ENCODE assay signal across 13 cellular contexts in genomic region chr5:2582507-2582906, GRCh38.
A peak's percentile ranks its signal among the peaks of the same experiment; 100 is the strongest.
DNase-seq lines count a peak whose midpoint lies in the region; ATAC-seq and TF ChIP-seq lines count a peak whose summit lies in the region.
"Had no signal": no experiment of that assay in that cellular context is flagged by ENCODE, and none has a peak within 500 bp of the region (broad histone marks: within the 10 kb centered on the region; RNA-seq: fewer than 3 reads in every experiment).

No MANE protein-coding gene starts in this region.

- no peak overlapping the region for H3K4me3 ChIP-seq in right atrium auricular region
- no peak overlapping the region for H3K4me3 ChIP-seq in IMR-90 (ENCODE audit: insufficient read depth, low read depth, low read length)
- no peak overlapping the region for H3K4me3 ChIP-seq in endodermal cell (ENCODE audit: low read length)
- H3K4me3 ChIP-seq: GM23248, HAP-1 had no signal

- no peaks in the 10 kb centered on the region for H3K9me3 Mint-ChIP-seq in endodermal cell

- CTCF ChIA-PET in IMR-90 (lab: Yijun Ruan, JAX): no interaction called here

- H3K9me3 ChIP-seq in right atrium auricular region (no peaks in the 10 kb centered on the region), IMR-90 (ENCODE audit: control insufficient read depth, insufficient read depth, low read length) (peaks cover 43% of the 10 kb centered on the region), endodermal cell (ENCODE audit: control insufficient read depth, low read length) (no peaks in the 10 kb centered on the region)
- H3K9me3 ChIP-seq: Caco-2, HAP-1 had no signal

- no peak overlapping the region for H2AK5ac ChIP-seq in IMR-90 (ENCODE audit: low read depth, low read length)

- peak overlapping the region; percentile 21 for H2AFZ ChIP-seq in IMR-90 (replicated peaks; ENCODE audit: low read length, poor library complexity)
- H2AFZ ChIP-seq: GM23248 had no signal

- no peak overlapping the region for H3K9ac ChIP-seq in IMR-90 (ENCODE audit: low read depth, low read length)
- H3K9ac ChIP-seq in endodermal cell (ENCODE audit: extremely low read depth, low read length, poor library complexity, severe bottlenecking): no peak overlapping the region
- H3K9ac ChIP-seq: GM23248 had no signal

- H3K4me1 Mint-ChIP-seq in endodermal cell: no peaks in the 10 kb centered on the region
- H3K4me1 Mint-ChIP-seq: B cell, IgD-negative memory B cell had no signal

- dilution Hi-C loops in IMR-90 (cut with HindIII; ENCODE audit: low sequenced_read_pairs, unreplicated experiment): no loop called here

- BruUV-seq in IMR-90 (replicated peaks; lab: Mats Ljungman, UMichigan): no TSS peak

- no peak overlapping the region for H3K14ac ChIP-seq in IMR-90 (replicated peaks; ENCODE audit: low read depth, low read length)

- no peak overlapping the region for H2BK120ac ChIP-seq in IMR-90 (ENCODE audit: low read depth, low read length)

- H3K27ac ChIP-seq in right atrium auricular region (no peak overlapping the region), IMR-90 (ENCODE audit: insufficient read depth, low read length) (no peak overlapping the region), endodermal cell (ENCODE audit: low read depth, low read length) (no peak overlapping the region)
- H3K27ac ChIP-seq: C4-2B, GM23248 had no signal

- H3K9me1 ChIP-seq in IMR-90 (ENCODE audit: insufficient read depth, low read length): no peaks in the 10 kb centered on the region

- H3K27me3 ChIP-seq in right atrium auricular region: no peaks in the 10 kb centered on the region
- H3K27me3 ChIP-seq in IMR-90 (ENCODE audit: control insufficient read depth, insufficient read depth, low read length): no peaks in the 10 kb centered on the region
- no peaks in the 10 kb centered on the region for H3K27me3 ChIP-seq in endodermal cell (ENCODE audit: control insufficient read depth, insufficient read depth, low read length, poor library complexity, severe bottlenecking)

- no peak overlapping the region for H2AK9ac ChIP-seq in IMR-90 (replicated peaks; ENCODE audit: low read depth, low read length, poor library complexity)

- H2BK15ac ChIP-seq in IMR-90 (ENCODE audit: low read depth, low read length): no peak overlapping the region

- no peak overlapping the region for H4K91ac ChIP-seq in IMR-90 (ENCODE audit: insufficient read depth, low read depth, low read length)

- no peak overlapping the region for H2BK5ac ChIP-seq in IMR-90 (ENCODE audit: low read depth, low read length, poor library complexity, severe bottlenecking)

- H3K36me3 Mint-ChIP-seq in endodermal cell (ENCODE audit: low read depth): no peaks in the 10 kb centered on the region
- H3K36me3 Mint-ChIP-seq: IgD-negative memory B cell had no signal

- no peak for TF ChIP-seq POLR2A in IMR-90 (IDR thresholded peaks at IDR 0.05; ENCODE audit: low read depth, low read length)

- H3K36me3 ChIP-seq in right atrium auricular region (no peaks in the 10 kb centered on the region), IMR-90 (ENCODE audit: control insufficient read depth, insufficient read depth, low read length) (no peaks in the 10 kb centered on the region), endodermal cell (ENCODE audit: control insufficient read depth, insufficient read depth, low read length) (no peaks in the 10 kb centered on the region)
- H3K36me3 ChIP-seq: HAP-1 had no signal

- intact Hi-C loops in Right ventricle myocardium superior (cut with DNase I) (no loop called here), IMR-90 (cut with micrococcal nuclease) (no loop called here)

- TF ChIP-seq CTCF in right atrium auricular region (IDR thresholded peaks at IDR 0.05) (no peak), IMR-90 (conservative IDR thresholded peaks at IDR 0.05; ENCODE audit: low read depth, low read length) (no peak), endodermal cell (conservative IDR thresholded peaks at IDR 0.05) (no peak)

- peak; percentile 26 for DNase-seq in right atrium auricular region (ENCODE audit: low spot score)
- DNase-seq in Right ventricle myocardium superior: no peak
- no peak for DNase-seq in IMR-90
- DNase-seq in endodermal cell: peak; percentile 1
- no peak for DNase-seq in C1 segment of cervical spinal cord (lab: John Stamatoyannopoulos, UW)
- DNase-seq: Caco-2; CD4-positive, alpha-beta T cell; GM23248 had no signal

- H3K27me3 Mint-ChIP-seq in endodermal cell (ENCODE audit: insufficient read depth): peaks cover 14% of the 10 kb centered on the region
- H3K27me3 Mint-ChIP-seq: B cell; CD4-positive, alpha-beta T cell; IgD-negative memory B cell had no signal

- no peak overlapping the region for H4K5ac ChIP-seq in IMR-90 (ENCODE audit: low read depth, low read length)

- no peak for TF ChIP-seq RAD21 in IMR-90 (IDR thresholded peaks at IDR 0.05; ENCODE audit: low read length)

- H3K4me2 ChIP-seq in IMR-90 (ENCODE audit: low read depth, low read length): no peak overlapping the region

- 100% methylated on average over 1 of the region's 4 CpGs; no CpG with 5 or more reads in 1 of the 2 experiments for WGBS in IMR-90 (ENCODE audit: extremely low coverage in 2 of 2, insufficient read length in 1 of 2), 2 experiments
- whole genome bisulfite sequencing in endodermal cell (ENCODE audit: insufficient coverage in 1 of 2, insufficient read length in 1 of 2), 2 experiments: 92 to 96% methylated on average over 4 of the region's 4 CpGs

- H4K20me1 ChIP-seq in IMR-90 (ENCODE audit: insufficient read depth, low read length): no peaks in the 10 kb centered on the region

- in situ Hi-C loops in IMR-90 (cut with MboI; ENCODE audit: low sequenced_read_pairs): no loop called here

- no peak overlapping the region for H2BK20ac ChIP-seq in IMR-90 (ENCODE audit: low read depth, low read length)

- H3K27ac Mint-ChIP-seq in endodermal cell: no peak overlapping the region
- H3K27ac Mint-ChIP-seq: B cell; CD4-positive, alpha-beta T cell; IgD-negative memory B cell had no signal

- POLR2A ChIA-PET in IMR-90 (lab: Charles Lee; ENCODE audit: unreplicated experiment): no interaction called here

- no peak overlapping the region for H3K56ac ChIP-seq in IMR-90 (ENCODE audit: extremely low read depth, insufficient read depth, low read length)

- no peak overlapping the region for H3K18ac ChIP-seq in IMR-90 (ENCODE audit: low read depth, low read length)

- no peak overlapping the region for H3K4me3 Mint-ChIP-seq in endodermal cell
- H3K4me3 Mint-ChIP-seq: B cell; CD4-positive, alpha-beta T cell; IgD-negative memory B cell had no signal

- no peaks in the 10 kb centered on the region for H3K79me1 ChIP-seq in IMR-90 (ENCODE audit: low read depth in 1 of 2, low read length in 2 of 2)

- no peak overlapping the region for H4K8ac ChIP-seq in IMR-90 (ENCODE audit: low read depth in 2 of 2, low read length in 2 of 2)

- no peak overlapping the region for H3K23ac ChIP-seq in IMR-90 (ENCODE audit: low read depth, low read length)

- H3K4me1 ChIP-seq in right atrium auricular region: no peaks in the 10 kb centered on the region
- no peaks in the 10 kb centered on the region for H3K4me1 ChIP-seq in IMR-90 (ENCODE audit: control insufficient read depth, insufficient read depth, low read length)
- no peaks in the 10 kb centered on the region for H3K4me1 ChIP-seq in endodermal cell (ENCODE audit: control insufficient read depth, insufficient read depth, low read length)
- H3K4me1 ChIP-seq: Caco-2, HAP-1 had no signal

- H3K4ac ChIP-seq in IMR-90 (ENCODE audit: low read depth, low read length): no peak overlapping the region

- no peak for ATAC-seq in Right ventricle myocardium superior (ENCODE audit: poor library complexity)
- no peak for ATAC-seq in IMR-90 (ENCODE audit: low read depth)
- ATAC-seq in HG02852 (IDR thresholded peaks at IDR 0.05; ENCODE audit: unreplicated experiment): no peak

TF ChIP-seq in IMR-90, 13 proteins besides CTCF, POLR2A, EP300 and RAD21:
- no peak for TF ChIP-seq BHLHE40 (IDR thresholded peaks at IDR 0.05; ENCODE audit: low read depth, low read length)
- TF ChIP-seq MXI1 (IDR thresholded peaks at IDR 0.05; ENCODE audit: borderline replicate concordance, low read depth, low read length): no peak
- no peak for TF ChIP-seq FOS (IDR thresholded peaks at IDR 0.05; ENCODE audit: low read depth, low read length)
- no peak for TF ChIP-seq MAZ (IDR thresholded peaks at IDR 0.05; ENCODE audit: borderline replicate concordance, low read depth, low read length)
- TF ChIP-seq CHD1 (IDR thresholded peaks at IDR 0.05; ENCODE audit: low read depth, low read length): no peak
TF ChIP-seq in IMR-90: peak in this region for 0.

Comparison
In these comparisons a context has a peak if more than half of its experiments do, and no peak if none do; other contexts are left out.
1. DNase-seq: peak in right atrium auricular region (single experiment) and endodermal cell (single experiment); none in Right ventricle myocardium superior (single experiment), IMR-90 (single experiment) and C1 segment of cervical spinal cord (0 of 14).